In genomic region chr7:35650751-35651150, GRCh38 we compare ENCODE assay signal across 16 cellular contexts. TPM values are rescaled to one million over a fixed set of nuclear protein-coding genes. Genes with fewer than 3 reads are reported as not detected.
DNase-seq lines count a peak whose midpoint lies in the region; ATAC-seq and TF ChIP-seq lines count a peak whose summit lies in the region.
"Had no signal": no experiment of that assay in that cellular context is flagged by ENCODE, and none has a peak within 500 bp of the region (broad histone marks: within the 10 kb centered on the region; RNA-seq: fewer than 3 reads in every experiment).

No MANE protein-coding gene starts in this region.

- peak overlapping the region; percentile 80 for H3K27ac Mint-ChIP-seq in Caco-2 (ENCODE audit: unreplicated experiment)
- H3K27ac Mint-ChIP-seq in effector memory CD8-positive, alpha-beta T cell: peak overlapping the region; percentile 66 to 93
- H3K27ac Mint-ChIP-seq in natural killer cell: peak overlapping the region; percentile 83 to 88

- peaks cover 20% of the 10 kb centered on the region for H3K36me3 Mint-ChIP-seq in Caco-2 (ENCODE audit: insufficient read depth, unreplicated experiment)
- H3K36me3 Mint-ChIP-seq in effector memory CD8-positive, alpha-beta T cell (ENCODE audit: insufficient read depth): peaks cover 44% of the 10 kb centered on the region
- H3K36me3 Mint-ChIP-seq in natural killer cell: no peaks in the 10 kb centered on the region

- H3K4me3 ChIP-seq in Caco-2 (ENCODE audit: low read depth, low read length) (no peak overlapping the region), spleen (no peak overlapping the region), tibial nerve (no peak overlapping the region)
- H3K4me3 ChIP-seq: BLaER1 treated with 17β-estradiol and CSF1 and Interleukin-3, amounts not matched to agents 10 nM and 100 nM; HAP-1 had no signal

- intact Hi-C loops in Caco-2 (cut with micrococcal nuclease; ENCODE audit: unreplicated experiment): no loop called here
- intact Hi-C loops in natural killer cell (cut with micrococcal nuclease): loop anchor here (5.0 kb wide), 1 partner anchor 42 kb away; no protein-coding TSS in a partner anchor
- intact Hi-C loops in spleen (cut with DNase I; ENCODE audit: low total_unique reads): no loop called here

- no peak overlapping the region for H3K27ac ChIP-seq in spleen
- no peak overlapping the region for H3K27ac ChIP-seq in tibial nerve
- H3K27ac ChIP-seq: BLaER1 treated with 17β-estradiol and CSF1 and Interleukin-3, amounts not matched to agents 10 nM and 100 nM had no signal

- TF ChIP-seq POLR2A in spleen (IDR thresholded peaks at IDR 0.05): no peak
- no peak for TF ChIP-seq POLR2A in tibial nerve (IDR thresholded peaks at IDR 0.05)

- WGBS in spleen, 5 donors: 80 to 100% (median 99%) methylated on average over 1 to 4 of the region's 4 CpGs
- 100% methylated on average over 4 of the region's 4 CpGs for WGBS in tibial nerve, 2 donors

- no peak for ATAC-seq in effector memory CD8-positive, alpha-beta T cell (replicated peaks)
- ATAC-seq in natural killer cell (no peak), GM18861 (IDR thresholded peaks at IDR 0.05; ENCODE audit: unreplicated experiment) (no peak)

- H3K9me3 Mint-ChIP-seq in Caco-2 (ENCODE audit: unreplicated experiment) (peaks cover 26% of the 10 kb centered on the region), natural killer cell (peaks cover 2 to 3% of the 10 kb centered on the region in 2 donors)
- H3K9me3 Mint-ChIP-seq in effector memory CD8-positive, alpha-beta T cell: peaks cover 0 to 6% of the 10 kb centered on the region in 2 donors

- H3K4me1 ChIP-seq in Caco-2: peaks cover 65% of the 10 kb centered on the region
- H3K4me1 ChIP-seq in spleen: peaks cover 14 to 62% (median 34%) of the 10 kb centered on the region in 6 donors
- peaks cover 0 to 29% (median 7%) of the 10 kb centered on the region in 4 donors for H3K4me1 ChIP-seq in tibial nerve
- H3K4me1 ChIP-seq: HAP-1 had no signal

- H3K4me3 Mint-ChIP-seq in Caco-2 (ENCODE audit: unreplicated experiment) (no peak overlapping the region), natural killer cell (no peak overlapping the region)
- H3K4me3 Mint-ChIP-seq in effector memory CD8-positive, alpha-beta T cell: peak overlapping the region; percentile 17 to 85

- no peak for TF ChIP-seq CTCF in Caco-2 (IDR thresholded peaks at IDR 0.05; ENCODE audit: insufficient read depth in 1 of 2, low read depth in 1 of 2, low read length in 1 of 2, severe bottlenecking in 1 of 2, unreplicated experiment in 1 of 2)
- TF ChIP-seq CTCF in natural killer cell (IDR thresholded peaks at IDR 0.05): no peak
- TF ChIP-seq CTCF in spleen (IDR thresholded peaks at IDR 0.05 in 8 of 11, conservative IDR thresholded peaks at IDR 0.05 in 3 of 11): no peak
- TF ChIP-seq CTCF in tibial nerve (IDR thresholded peaks at IDR 0.05): no peak

- H3K4me1 Mint-ChIP-seq in Caco-2 (ENCODE audit: low read depth, unreplicated experiment) (peaks cover 53% of the 10 kb centered on the region), natural killer cell (peaks cover 85 to 89% of the 10 kb centered on the region in 2 donors)
- H3K4me1 Mint-ChIP-seq in effector memory CD8-positive, alpha-beta T cell (ENCODE audit: low read depth in 2 of 2): peaks cover 68 to 85% of the 10 kb centered on the region in 2 donors

- H3K9me3 ChIP-seq in Caco-2 (peaks cover 7% of the 10 kb centered on the region), spleen (peaks cover 0 to 20% (median 14%) of the 10 kb centered on the region in 8 donors), tibial nerve (peaks cover 0 to 14% (median 1%) of the 10 kb centered on the region in 4 donors)

- H3K27me3 Mint-ChIP-seq in Caco-2 (ENCODE audit: insufficient read depth, unreplicated experiment) (no peaks in the 10 kb centered on the region), natural killer cell (ENCODE audit: low read depth in 2 of 2) (no peaks in the 10 kb centered on the region)
- no peaks in the 10 kb centered on the region for H3K27me3 Mint-ChIP-seq in effector memory CD8-positive, alpha-beta T cell
- H3K27me3 Mint-ChIP-seq: CD4-positive, alpha-beta memory T cell had no signal

- DNase-seq in Caco-2: no peak
- no peak for DNase-seq in effector memory CD8-positive, alpha-beta T cell
- no peak for DNase-seq in natural killer cell
- DNase-seq in spleen: peak; percentile 47
- DNase-seq in tibial nerve (ENCODE audit: low spot score in 2 of 2): no peak
- no peak for DNase-seq in activated CD4-positive, CD25-positive, alpha-beta regulatory T cell treated with anti-CD3 and anti-CD28 coated beads, Interleukin-2, amount 50 U/mL, for 72 hours
- no peak for DNase-seq in NCI-H2081 treated with DMSO at 0.1 percent for 48 hours (lab: John Stamatoyannopoulos, UW)
- DNase-seq: ACHN; CD4-positive, alpha-beta memory T cell; DMS153; DMS79 treated with DMSO at 0.1 percent for 48 hours; EL; GOT3 had no signal

- H3K36me3 ChIP-seq in Caco-2 (ENCODE audit: control insufficient read depth, insufficient read depth, low read length) (0 out of 2 replicates have a peak, but pooled peaks cover 2% of the 10 kb centered on the region), spleen (peaks cover 0 to 51% (median under 1%) of the 10 kb centered on the region in 6 donors), tibial nerve (peaks cover 0 to 63% (median 2%) of the 10 kb centered on the region in 3 donors)
- H3K36me3 ChIP-seq: HAP-1 had no signal

- TF ChIP-seq EP300 in tibial nerve (IDR thresholded peaks at IDR 0.05): no peak

- H3K27me3 ChIP-seq in Caco-2 (replicated peaks; ENCODE audit: control insufficient read depth, insufficient read depth, low read length): no peaks in the 10 kb centered on the region
- H3K27me3 ChIP-seq in spleen (replicated peaks in 1 of 7): no peaks in the 10 kb centered on the region
- H3K27me3 ChIP-seq in tibial nerve: no peaks in the 10 kb centered on the region
- H3K27me3 ChIP-seq: BLaER1 treated with 17β-estradiol and CSF1 and Interleukin-3, amounts not matched to agents 10 nM and 100 nM had no signal

- CTCF ChIA-PET in Caco-2 (lab: Charles Lee): no interaction called here

- no TSS peak for BruUV-seq in Caco-2 (replicated peaks; lab: Mats Ljungman, UMichigan)

- POLR2A ChIA-PET in Caco-2 (lab: Charles Lee): no interaction called here

RNA-seq across cellular contexts. Expression of gene HERPUD2, which starts 44.2 kb away (rescaled TPM):
- total RNA-seq in Caco-2 (2022): 25.2 and 29.6 TPM in 2 replicates
- total RNA-seq in natural killer cell: 100 to 1,000 TPM; 103 to 112 (median 111) TPM
- 10 to 100 TPM; 30.5 to 46.6 (median 35.5) TPM for total RNA-seq in spleen
- polyA plus RNA-seq in spleen: 10 to 100 TPM; 11.1 to 14.3 (median 11.7) TPM
- 10 to 100 TPM; 25.3 to 44.1 (median 39.3) TPM for total RNA-seq in tibial nerve

Comparison
In these comparisons a context has a peak if more than half of its experiments do, and no peak if none do; other contexts are left out.
1. H3K4me3 Mint-ChIP-seq: peak in effector memory CD8-positive, alpha-beta T cell (2 of 2); none in Caco-2 (single experiment) and natural killer cell (single experiment).
2. Peak in every context shown above with its lines, with median percentiles within 50 percentile points of each other: H3K27ac Mint-ChIP-seq.